15 cellular contexts compared by ENCODE assay signal in genomic region chr3:140816372-140816771, GRCh38.
A peak's percentile ranks its signal among the peaks of the same experiment; 100 is the strongest.
DNase-seq lines count a peak whose midpoint lies in the region; ATAC-seq, FAIRE-seq and TF ChIP-seq lines count a peak whose summit lies in the region.
"Had no signal": no experiment of that assay in that cellular context is flagged by ENCODE, and none has a peak within 500 bp of the region (broad histone marks: within the 10 kb centered on the region; RNA-seq: fewer than 3 reads in every experiment).

No MANE protein-coding gene starts in this region.

- no peaks in the 10 kb centered on the region; the same call in 2 of the 3 replicates for H3K9me3 ChIP-seq in GM12878 (replicated peaks; ENCODE audit: control insufficient read depth, insufficient read depth, low read length)
- peaks cover 0 to 13% of the 10 kb centered on the region in 2 donors for H3K9me3 ChIP-seq in right atrium auricular region
- H3K9me3 ChIP-seq in upper lobe of right lung: no peaks in the 10 kb centered on the region
- H3K9me3 ChIP-seq in A673 (ENCODE audit: low read depth, low read length, poor library complexity, severe bottlenecking): no peaks in the 10 kb centered on the region
- H3K9me3 ChIP-seq: thoracic aorta had no signal

- no peaks in the 10 kb centered on the region for H3K27me3 ChIP-seq in GM12878 (replicated peaks in 1 of 2; ENCODE audit: control insufficient read depth in 2 of 2, insufficient read depth in 2 of 2, low read length in 1 of 2)
- no peaks in the 10 kb centered on the region for H3K27me3 ChIP-seq in right atrium auricular region
- no peaks in the 10 kb centered on the region for H3K27me3 ChIP-seq in upper lobe of right lung
- no peaks in the 10 kb centered on the region for H3K27me3 ChIP-seq in A673 (replicated peaks; ENCODE audit: insufficient read depth, low read depth, low read length, poor library complexity)

- H3K4me1 ChIP-seq in GM12878 (ENCODE audit: control insufficient read depth, insufficient read depth, low read length) (no peaks in the 10 kb centered on the region), right atrium auricular region (no peaks in the 10 kb centered on the region), upper lobe of right lung (no peaks in the 10 kb centered on the region), A673 (ENCODE audit: insufficient read depth, low read length, poor library complexity, severe bottlenecking) (no peaks in the 10 kb centered on the region)

- no peak for TF ChIP-seq RAD21 in GM12878 (IDR thresholded peaks at IDR 0.05; ENCODE audit: insufficient read depth, low read depth, low read length)

- TF ChIP-seq CTCF in GM12878 (IDR thresholded peaks at IDR 0.05 in 2 of 3, conservative IDR thresholded peaks at IDR 0.05 in 1 of 3; ENCODE audit: control insufficient read depth in 2 of 3, extremely low read depth in 1 of 3, insufficient read depth in 1 of 3, low read depth in 3 of 3, low read length in 3 of 3) (no peak), right atrium auricular region (IDR thresholded peaks at IDR 0.05) (no peak), upper lobe of right lung (IDR thresholded peaks at IDR 0.05) (no peak), A673 (conservative IDR thresholded peaks at IDR 0.05; ENCODE audit: low read depth, low read length) (no peak)

- no peak overlapping the region for H3K4me3 ChIP-seq in GM12878
- no peak overlapping the region for H3K4me3 ChIP-seq in right atrium auricular region
- no peak overlapping the region for H3K4me3 ChIP-seq in upper lobe of right lung
- H3K4me3 ChIP-seq in A673 (ENCODE audit: low read depth, low read length, poor library complexity, severe bottlenecking): no peak overlapping the region
- H3K4me3 ChIP-seq: thoracic aorta had no signal

- H3K4me2 ChIP-seq in GM12878 (ENCODE audit: control insufficient read depth, insufficient read depth): no peak overlapping the region

- H3K36me3 ChIP-seq in GM12878 (ENCODE audit: control insufficient read depth in 2 of 2, insufficient read depth in 2 of 2, low read length in 1 of 2): no peaks in the 10 kb centered on the region
- H3K36me3 ChIP-seq in right atrium auricular region: no peaks in the 10 kb centered on the region
- no peaks in the 10 kb centered on the region for H3K36me3 ChIP-seq in upper lobe of right lung
- no peaks in the 10 kb centered on the region for H3K36me3 ChIP-seq in A673 (ENCODE audit: insufficient read depth, low read length, poor library complexity, severe bottlenecking)
- H3K36me3 ChIP-seq: thoracic aorta had no signal

- WGBS in GM12878 (ENCODE audit: insufficient coverage, insufficient replicate concordance, low lambda C conversion rate, missing lambda C conversion rate): 30% methylated on average over 3 of the region's 3 CpGs

- ATAC-seq in GM19043 (IDR thresholded peaks at IDR 0.05; ENCODE audit: low read depth, unreplicated experiment): peak; percentile 98
- ATAC-seq in HG02588 (IDR thresholded peaks at IDR 0.05; ENCODE audit: unreplicated experiment): peak; percentile 90
- peak; percentile 99 for ATAC-seq in HG03432 (IDR thresholded peaks at IDR 0.05; ENCODE audit: unreplicated experiment)
- ATAC-seq in GM12878: peak; percentile 100
- no peak for ATAC-seq in upper lobe of right lung
- ATAC-seq: activated T-helper 17 cell treated with anti-CD3 and anti-CD28 coated beads, Interleukin-2, amount 50 U/mL, for 72 hours had no signal

- no peaks in the 10 kb centered on the region for H3K79me2 ChIP-seq in GM12878 (ENCODE audit: control insufficient read depth, insufficient read depth, low read length)

- POLR2A ChIA-PET in GM12878 (lab: Charles Lee): interaction anchor here (0.6 kb wide), 1 partner anchor 17 kb away, joined by 3 read pairs; no protein-coding TSS in a partner anchor
- POLR2A ChIA-PET in A673 (lab: Charles Lee; ENCODE audit: low non-redundant PET): no interaction called here

- FAIRE-seq in GM12878 (lab: Jason Lieb, UNC): no peak
- FAIRE-seq: kidney had no signal

- RAD21 ChIA-PET in GM12878 (lab: Charles Lee; ENCODE audit: unreplicated experiment): interaction anchor here (0.9 to 1.1 kb wide), 3 partner anchors 27 to 62 kb away, joined by 3 read pairs; no protein-coding TSS in a partner anchor

- DNase-seq in GM12878 (ENCODE audit: low read depth, low spot score): peak; percentile 32
- no peak for DNase-seq in Ammon's horn (ENCODE audit: low spot score)
- DNase-seq in right atrium auricular region (ENCODE audit: low spot score): no peak
- no peak for DNase-seq in upper lobe of right lung
- DNase-seq in A673 (ENCODE audit: low spot score): no peak
- DNase-seq: central memory CD4-positive, alpha-beta T cell; DMS79 treated with DMSO at 0.1 percent for 48 hours; H7; kidney; stimulated activated CD4-positive, alpha-beta T cell treated with anti-CD3 and anti-CD28 coated beads, Interleukin-4, amount 100 ng/mL, for 1 hour had no signal

- H3K27ac ChIP-seq in GM12878 (ENCODE audit: control insufficient read depth, insufficient read depth) (no peak overlapping the region), right atrium auricular region (no peak overlapping the region), upper lobe of right lung (no peak overlapping the region), A673 (ENCODE audit: low read depth, low read length, poor library complexity, severe bottlenecking) (no peak overlapping the region)
- H3K27ac ChIP-seq: thoracic aorta had no signal

- H2AFZ ChIP-seq in GM12878 (ENCODE audit: control insufficient read depth, low read depth, low read length): no peak overlapping the region

- SMC1A ChIA-PET in GM12878 (lab: Charles Lee; ENCODE audit: uncharacterized antibody, unreplicated experiment): interaction anchor here (0.7 to 1.6 kb wide), 9 partner anchors 9 to 685 kb away, joined by 3 to 11 read pairs (median 3); no protein-coding TSS in a partner anchor

- TF ChIP-seq EP300 in GM12878 (IDR thresholded peaks at IDR 0.05; ENCODE audit: borderline replicate concordance in 1 of 2, control insufficient read depth in 1 of 2, low read depth in 2 of 2, low read length in 2 of 2): peak in 1 of 2 experiments; percentile 40; a peak in 1 of 4 replicates

- BruUV-seq in GM12878 (replicated peaks; lab: Mats Ljungman, UMichigan) (no TSS peak), A673 (replicated peaks; lab: Mats Ljungman, UMichigan) (no TSS peak)

- in situ Hi-C loops in GM12878 (cut with MboI): no loop called here

- CTCF ChIA-PET in GM12878 (lab: Yijun Ruan, JAX) (interaction anchor here (0.6 to 0.7 kb wide), 2 partner anchors 77 to 723 kb away, joined by 3 read pairs; no protein-coding TSS in a partner anchor), A673 (lab: Charles Lee) (no interaction called here)

- no peak for TF ChIP-seq POLR2A in GM12878 (IDR thresholded peaks at IDR 0.05; ENCODE audit: low read depth, low read length)

- H4K20me1 ChIP-seq in GM12878 (ENCODE audit: control insufficient read depth, insufficient read depth): no peaks in the 10 kb centered on the region

- intact Hi-C loops in GM12878 (cut with micrococcal nuclease; ENCODE audit: unreplicated experiment): loop anchor here (2.0 to 5.0 kb wide), 2 partner anchors 46 to 49 kb away; no protein-coding TSS in a partner anchor
- intact Hi-C loops in upper lobe of right lung (cut with DNase I): no loop called here
- intact Hi-C loops in A673 (cut with micrococcal nuclease; ENCODE audit: unreplicated experiment): no loop called here

- no peak overlapping the region for H3K9ac ChIP-seq in GM12878 (ENCODE audit: control insufficient read depth, insufficient read depth, low read length)

TF ChIP-seq in GM12878, 131 proteins besides CTCF, POLR2A, EP300 and RAD21 (continues in another document):
- TF ChIP-seq, protein P1, sequence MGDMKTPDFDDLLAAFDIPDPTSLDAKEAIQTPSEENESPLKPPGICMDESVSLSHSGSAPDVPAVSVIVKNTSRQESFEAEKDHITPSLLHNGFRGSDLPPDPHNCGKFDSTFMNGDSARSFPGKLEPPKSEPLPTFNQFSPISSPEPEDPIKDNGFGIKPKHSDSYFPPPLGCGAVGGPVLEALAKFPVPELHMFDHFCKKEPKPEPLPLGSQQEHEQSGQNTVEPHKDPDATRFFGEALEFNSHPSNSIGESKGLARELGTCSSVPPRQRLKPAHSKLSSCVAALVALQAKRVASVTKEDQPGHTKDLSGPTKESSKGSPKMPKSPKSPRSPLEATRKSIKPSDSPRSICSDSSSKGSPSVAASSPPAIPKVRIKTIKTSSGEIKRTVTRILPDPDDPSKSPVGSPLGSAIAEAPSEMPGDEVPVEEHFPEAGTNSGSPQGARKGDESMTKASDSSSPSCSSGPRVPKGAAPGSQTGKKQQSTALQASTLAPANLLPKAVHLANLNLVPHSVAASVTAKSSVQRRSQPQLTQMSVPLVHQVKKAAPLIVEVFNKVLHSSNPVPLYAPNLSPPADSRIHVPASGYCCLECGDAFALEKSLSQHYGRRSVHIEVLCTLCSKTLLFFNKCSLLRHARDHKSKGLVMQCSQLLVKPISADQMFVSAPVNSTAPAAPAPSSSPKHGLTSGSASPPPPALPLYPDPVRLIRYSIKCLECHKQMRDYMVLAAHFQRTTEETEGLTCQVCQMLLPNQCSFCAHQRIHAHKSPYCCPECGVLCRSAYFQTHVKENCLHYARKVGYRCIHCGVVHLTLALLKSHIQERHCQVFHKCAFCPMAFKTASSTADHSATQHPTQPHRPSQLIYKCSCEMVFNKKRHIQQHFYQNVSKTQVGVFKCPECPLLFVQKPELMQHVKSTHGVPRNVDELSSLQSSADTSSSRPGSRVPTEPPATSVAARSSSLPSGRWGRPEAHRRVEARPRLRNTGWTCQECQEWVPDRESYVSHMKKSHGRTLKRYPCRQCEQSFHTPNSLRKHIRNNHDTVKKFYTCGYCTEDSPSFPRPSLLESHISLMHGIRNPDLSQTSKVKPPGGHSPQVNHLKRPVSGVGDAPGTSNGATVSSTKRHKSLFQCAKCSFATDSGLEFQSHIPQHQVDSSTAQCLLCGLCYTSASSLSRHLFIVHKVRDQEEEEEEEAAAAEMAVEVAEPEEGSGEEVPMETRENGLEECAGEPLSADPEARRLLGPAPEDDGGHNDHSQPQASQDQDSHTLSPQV (IDR thresholded peaks at IDR 0.05): no peak
- TF ChIP-seq CHD1 (IDR thresholded peaks at IDR 0.05; ENCODE audit: low read depth, low read length) (no peak), RUNX3 (IDR thresholded peaks at IDR 0.05; ENCODE audit: low read length) (peak; percentile 21; the same call in 1 of the 2 replicates), BMI1 (IDR thresholded peaks at IDR 0.05; ENCODE audit: borderline replicate concordance) (no peak), YY1 (IDR thresholded peaks at IDR 0.05; ENCODE audit: low read depth, low read length) (no peak)
- TF ChIP-seq, protein P2, sequence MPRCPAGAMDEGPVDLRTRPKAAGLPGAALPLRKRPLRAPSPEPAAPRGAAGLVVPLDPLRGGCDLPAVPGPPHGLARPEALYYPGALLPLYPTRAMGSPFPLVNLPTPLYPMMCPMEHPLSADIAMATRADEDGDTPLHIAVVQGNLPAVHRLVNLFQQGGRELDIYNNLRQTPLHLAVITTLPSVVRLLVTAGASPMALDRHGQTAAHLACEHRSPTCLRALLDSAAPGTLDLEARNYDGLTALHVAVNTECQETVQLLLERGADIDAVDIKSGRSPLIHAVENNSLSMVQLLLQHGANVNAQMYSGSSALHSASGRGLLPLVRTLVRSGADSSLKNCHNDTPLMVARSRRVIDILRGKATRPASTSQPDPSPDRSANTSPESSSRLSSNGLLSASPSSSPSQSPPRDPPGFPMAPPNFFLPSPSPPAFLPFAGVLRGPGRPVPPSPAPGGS (IDR thresholded peaks at IDR 0.05; ENCODE audit: borderline replicate concordance, insufficient read depth, low read depth, low read length, poor library complexity, severe bottlenecking): no peak
